1 cellular context compared by ENCODE assay signal in genomic region chr10:101818958-101819633, GRCh38.
TF ChIP-seq lines count a peak whose summit lies in the region.

No MANE protein-coding gene starts in this region.

TF ChIP-seq in GM12878, 131 proteins besides CTCF, POLR2A, EP300 and RAD21:
- no peak for TF ChIP-seq CEBPB (IDR thresholded peaks at IDR 0.05; ENCODE audit: borderline replicate concordance in 1 of 2, low read depth in 2 of 2, low read length in 2 of 2)
- TF ChIP-seq ETV6 (conservative IDR thresholded peaks at IDR 0.05 in 1 of 2, IDR thresholded peaks at IDR 0.05 in 1 of 2; ENCODE audit: borderline replicate concordance in 1 of 2, low read depth in 1 of 2): no peak
- no peak for TF ChIP-seq RELA (IDR thresholded peaks at IDR 0.05; ENCODE audit: borderline replicate concordance, partially characterized antibody)
- TF ChIP-seq LARP7 (IDR thresholded peaks at IDR 0.05): 0 out of 2 replicates have a peak, but pooled peaks have one; percentile 23
- TF ChIP-seq NBN (IDR thresholded peaks at IDR 0.05): no peak
- peak; percentile 10; the same call in 1 of the 2 replicates for TF ChIP-seq WRNIP1 (IDR thresholded peaks at IDR 0.05; ENCODE audit: borderline replicate concordance, low read depth, low read length)
- TF ChIP-seq MYB (IDR thresholded peaks at IDR 0.05; ENCODE audit: borderline replicate concordance, low read depth, low read length): no peak
- TF ChIP-seq BCL11A (IDR thresholded peaks at IDR 0.05; ENCODE audit: low read depth, low read length): no peak
- no peak for TF ChIP-seq RUNX3 (IDR thresholded peaks at IDR 0.05; ENCODE audit: low read length)
- 0 out of 4 replicates have a peak, but pooled peaks of 1 of the 2 experiments have one; percentile 22 for TF ChIP-seq IKZF2 (IDR thresholded peaks at IDR 0.05)
- TF ChIP-seq NKRF (conservative IDR thresholded peaks at IDR 0.05): 0 out of 2 replicates have a peak, but pooled peaks have one; percentile 17
